ENCODE assay signal across 8 cellular contexts in the genomic region with DNA sequence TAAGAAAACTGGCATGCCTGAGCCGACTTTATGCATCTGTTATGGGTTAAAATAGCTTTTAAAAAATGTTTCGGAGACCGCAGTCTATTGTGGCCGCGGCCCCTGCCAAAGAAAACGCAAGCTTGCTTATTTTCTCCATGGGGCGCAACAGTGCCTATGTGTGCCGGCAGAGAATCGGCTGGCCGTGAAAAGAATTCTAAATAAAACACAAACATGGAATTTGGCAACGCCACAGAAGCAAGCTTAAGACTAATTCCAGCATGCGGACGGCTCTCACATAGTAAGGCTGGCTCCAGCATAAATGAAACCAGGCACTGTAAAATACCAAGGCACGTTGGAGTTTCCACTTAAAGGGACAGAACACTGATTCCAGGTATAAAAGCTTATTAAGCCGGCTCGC. TPM values are rescaled to one million over a fixed set of nuclear protein-coding genes. Genes with fewer than 3 reads are reported as not detected.
DNase-seq lines count a peak whose midpoint lies in the region; ATAC-seq and TF ChIP-seq lines count a peak whose summit lies in the region.

No MANE protein-coding gene starts in this region.

- no peaks in the 10 kb centered on the region for H3K9me3 Mint-ChIP-seq in chondrocyte (ENCODE audit: low read depth)
- H3K9me3 Mint-ChIP-seq in natural killer cell, result no peaks in the 10 kb centered on the region
- no peaks in the 10 kb centered on the region for H3K9me3 Mint-ChIP-seq in WTC11

- H3K4me3 ChIP-seq in BJ (ENCODE audit: low read depth, low read length), result no peak overlapping the region

- CTCF ChIA-PET in BJ (lab: Yijun Ruan, JAX), result interaction anchor here (0.6 kb wide), 1 partner anchor 1229 kb away, joined by 3 read pairs; no protein-coding TSS in a partner anchor
- CTCF ChIA-PET in WTC11 (lab: Charles Lee), result interaction anchor here (0.8 to 1.5 kb wide), 2 partner anchors 9 to 27 kb away, joined by 3 to 7 read pairs; no protein-coding TSS in a partner anchor

- no peaks in the 10 kb centered on the region for H3K27me3 ChIP-seq in BJ (ENCODE audit: control insufficient read depth, insufficient read depth, low read length)

- no peaks in the 10 kb centered on the region for H3K36me3 Mint-ChIP-seq in chondrocyte (ENCODE audit: low read depth)
- no peaks in the 10 kb centered on the region for H3K36me3 Mint-ChIP-seq in natural killer cell
- H3K36me3 Mint-ChIP-seq in WTC11, result 0 out of 2 replicates have a peak, but pooled peaks cover 2% of the 10 kb centered on the region

- TF ChIP-seq CTCF in BJ (IDR thresholded peaks at IDR 0.05; ENCODE audit: insufficient read depth, low read depth, low read length), result no peak
- no peak for TF ChIP-seq CTCF in chondrocyte (IDR thresholded peaks at IDR 0.05)
- TF ChIP-seq CTCF in natural killer cell (IDR thresholded peaks at IDR 0.05), result no peak
- TF ChIP-seq CTCF in WTC11 (IDR thresholded peaks at IDR 0.05), result no peak

- POLR2A ChIA-PET in BJ (lab: Charles Lee) (no interaction called here), WTC11 (lab: Charles Lee) (interaction anchor here (0.6 to 1.8 kb wide), 2 partner anchors 9 to 31 kb away, joined by 5 to 6 read pairs; no protein-coding TSS in a partner anchor)

- H3K4me1 Mint-ChIP-seq in chondrocyte (ENCODE audit: low read depth) (peaks cover 33% of the 10 kb centered on the region), natural killer cell (peaks cover 73 to 80% of the 10 kb centered on the region in 2 donors), WTC11 (peaks cover 28% of the 10 kb centered on the region)

- H3K27me3 Mint-ChIP-seq in chondrocyte (ENCODE audit: low read depth) (peaks cover 36% of the 10 kb centered on the region), natural killer cell (ENCODE audit: low read depth in 2 of 2) (no peaks in the 10 kb centered on the region), WTC11 (ENCODE audit: low read depth) (no peaks in the 10 kb centered on the region)

- H3K27ac Mint-ChIP-seq in chondrocyte (ENCODE audit: unreplicated experiment) (no peak overlapping the region), natural killer cell (peak overlapping the region; percentile 8 to 53), WTC11 (no peak overlapping the region)

- DNase-seq in BJ (ENCODE audit: low read depth) (peak; percentile 38), M059J (ENCODE audit: low read depth) (peak; percentile 13), chondrocyte (ENCODE audit: low spot score) (peak; percentile 84), natural killer cell (no peak), WTC11 (ENCODE audit: low spot score) (no peak), DMS153 treated with DMSO at 0.1 percent for 48 hours (lab: John Stamatoyannopoulos, UW; ENCODE audit: unreplicated experiment) (no peak)

- ATAC-seq in natural killer cell (no peak), HG02610 (IDR thresholded peaks at IDR 0.05; ENCODE audit: unreplicated experiment) (no peak), esophagus mucosa (no peak), WTC11 (no peak)

- intact Hi-C loops in natural killer cell (cut with micrococcal nuclease), result no loop called here

- no peak overlapping the region for H3K4me3 Mint-ChIP-seq in chondrocyte (ENCODE audit: unreplicated experiment)
- H3K4me3 Mint-ChIP-seq in natural killer cell, result no peak overlapping the region
- no peak overlapping the region for H3K4me3 Mint-ChIP-seq in WTC11

- H3K36me3 ChIP-seq in BJ (ENCODE audit: control insufficient read depth, insufficient read depth, low read length), result no peaks in the 10 kb centered on the region

TF ChIP-seq in WTC11, 78 proteins besides CTCF, POLR2A, EP300 and RAD21:
- TF ChIP-seq ELF4 (CRISPR knock-in tag; IDR thresholded peaks at IDR 0.05; ENCODE audit: low read depth) (no peak), TEAD4 (CRISPR knock-in tag; IDR thresholded peaks at IDR 0.05) (no peak), TEAD1 (CRISPR knock-in tag; IDR thresholded peaks at IDR 0.05) (no peak), FOXJ3 (CRISPR knock-in tag; IDR thresholded peaks at IDR 0.05; ENCODE audit: borderline replicate concordance) (no peak), IRF2 (CRISPR knock-in tag; IDR thresholded peaks at IDR 0.05; ENCODE audit: borderline replicate concordance, low read depth) (no peak), NFATC4 (CRISPR knock-in tag; IDR thresholded peaks at IDR 0.05) (no peak), ZNF416 (CRISPR knock-in tag; IDR thresholded peaks at IDR 0.05) (no peak), ZNF671 (CRISPR knock-in tag; IDR thresholded peaks at IDR 0.05) (no peak), ATF1 (CRISPR knock-in tag; IDR thresholded peaks at IDR 0.05) (no peak)
- TF ChIP-seq, protein P1, sequence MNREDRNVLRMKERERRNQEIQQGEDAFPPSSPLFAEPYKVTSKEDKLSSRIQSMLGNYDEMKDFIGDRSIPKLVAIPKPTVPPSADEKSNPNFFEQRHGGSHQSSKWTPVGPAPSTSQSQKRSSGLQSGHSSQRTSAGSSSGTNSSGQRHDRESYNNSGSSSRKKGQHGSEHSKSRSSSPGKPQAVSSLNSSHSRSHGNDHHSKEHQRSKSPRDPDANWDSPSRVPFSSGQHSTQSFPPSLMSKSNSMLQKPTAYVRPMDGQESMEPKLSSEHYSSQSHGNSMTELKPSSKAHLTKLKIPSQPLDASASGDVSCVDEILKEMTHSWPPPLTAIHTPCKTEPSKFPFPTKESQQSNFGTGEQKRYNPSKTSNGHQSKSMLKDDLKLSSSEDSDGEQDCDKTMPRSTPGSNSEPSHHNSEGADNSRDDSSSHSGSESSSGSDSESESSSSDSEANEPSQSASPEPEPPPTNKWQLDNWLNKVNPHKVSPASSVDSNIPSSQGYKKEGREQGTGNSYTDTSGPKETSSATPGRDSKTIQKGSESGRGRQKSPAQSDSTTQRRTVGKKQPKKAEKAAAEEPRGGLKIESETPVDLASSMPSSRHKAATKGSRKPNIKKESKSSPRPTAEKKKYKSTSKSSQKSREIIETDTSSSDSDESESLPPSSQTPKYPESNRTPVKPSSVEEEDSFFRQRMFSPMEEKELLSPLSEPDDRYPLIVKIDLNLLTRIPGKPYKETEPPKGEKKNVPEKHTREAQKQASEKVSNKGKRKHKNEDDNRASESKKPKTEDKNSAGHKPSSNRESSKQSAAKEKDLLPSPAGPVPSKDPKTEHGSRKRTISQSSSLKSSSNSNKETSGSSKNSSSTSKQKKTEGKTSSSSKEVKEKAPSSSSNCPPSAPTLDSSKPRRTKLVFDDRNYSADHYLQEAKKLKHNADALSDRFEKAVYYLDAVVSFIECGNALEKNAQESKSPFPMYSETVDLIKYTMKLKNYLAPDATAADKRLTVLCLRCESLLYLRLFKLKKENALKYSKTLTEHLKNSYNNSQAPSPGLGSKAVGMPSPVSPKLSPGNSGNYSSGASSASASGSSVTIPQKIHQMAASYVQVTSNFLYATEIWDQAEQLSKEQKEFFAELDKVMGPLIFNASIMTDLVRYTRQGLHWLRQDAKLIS (CRISPR knock-in tag; IDR thresholded peaks at IDR 0.05; ENCODE audit: borderline replicate concordance), result no peak
- TF ChIP-seq, protein P2, sequence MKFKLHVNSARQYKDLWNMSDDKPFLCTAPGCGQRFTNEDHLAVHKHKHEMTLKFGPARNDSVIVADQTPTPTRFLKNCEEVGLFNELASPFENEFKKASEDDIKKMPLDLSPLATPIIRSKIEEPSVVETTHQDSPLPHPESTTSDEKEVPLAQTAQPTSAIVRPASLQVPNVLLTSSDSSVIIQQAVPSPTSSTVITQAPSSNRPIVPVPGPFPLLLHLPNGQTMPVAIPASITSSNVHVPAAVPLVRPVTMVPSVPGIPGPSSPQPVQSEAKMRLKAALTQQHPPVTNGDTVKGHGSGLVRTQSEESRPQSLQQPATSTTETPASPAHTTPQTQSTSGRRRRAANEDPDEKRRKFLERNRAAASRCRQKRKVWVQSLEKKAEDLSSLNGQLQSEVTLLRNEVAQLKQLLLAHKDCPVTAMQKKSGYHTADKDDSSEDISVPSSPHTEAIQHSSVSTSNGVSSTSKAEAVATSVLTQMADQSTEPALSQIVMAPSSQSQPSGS (CRISPR knock-in tag; IDR thresholded peaks at IDR 0.05; ENCODE audit: borderline replicate concordance, low read depth), result no peak
- TF ChIP-seq, protein P3, sequence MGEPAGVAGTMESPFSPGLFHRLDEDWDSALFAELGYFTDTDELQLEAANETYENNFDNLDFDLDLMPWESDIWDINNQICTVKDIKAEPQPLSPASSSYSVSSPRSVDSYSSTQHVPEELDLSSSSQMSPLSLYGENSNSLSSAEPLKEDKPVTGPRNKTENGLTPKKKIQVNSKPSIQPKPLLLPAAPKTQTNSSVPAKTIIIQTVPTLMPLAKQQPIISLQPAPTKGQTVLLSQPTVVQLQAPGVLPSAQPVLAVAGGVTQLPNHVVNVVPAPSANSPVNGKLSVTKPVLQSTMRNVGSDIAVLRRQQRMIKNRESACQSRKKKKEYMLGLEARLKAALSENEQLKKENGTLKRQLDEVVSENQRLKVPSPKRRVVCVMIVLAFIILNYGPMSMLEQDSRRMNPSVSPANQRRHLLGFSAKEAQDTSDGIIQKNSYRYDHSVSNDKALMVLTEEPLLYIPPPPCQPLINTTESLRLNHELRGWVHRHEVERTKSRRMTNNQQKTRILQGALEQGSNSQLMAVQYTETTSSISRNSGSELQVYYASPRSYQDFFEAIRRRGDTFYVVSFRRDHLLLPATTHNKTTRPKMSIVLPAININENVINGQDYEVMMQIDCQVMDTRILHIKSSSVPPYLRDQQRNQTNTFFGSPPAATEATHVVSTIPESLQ (CRISPR knock-in tag; IDR thresholded peaks at IDR 0.05), result no peak

RNA-seq across cellular contexts. Expression of a gene that starts 56.7 kb away (rescaled TPM):
- polyA plus RNA-seq in BJ (2011; rRNA removed), result not detected in 2 replicates
- not detected in 2 replicates for polyA minus RNA-seq in BJ (2011; rRNA and poly(A)+ RNA removed)
- total RNA-seq in M059J (2014; rRNA removed; shearing (Covaris generic)), result 0.02 TPM in 1 of 2 replicates, not detected in the other
- total RNA-seq in chondrocyte (0.10 to 0.23 TPM (median 0.17 TPM) in 3 replicates), natural killer cell (10 to 100 TPM; 43.5 to 61.5 (median 56.2) TPM), esophagus mucosa (10.6 TPM), WTC11 (2021) (6.7 to 9.1 TPM (median 7.2 TPM) in 3 replicates)

Comparison
In these comparisons a context has a peak if more than half of its experiments do, and no peak if none do; other contexts are left out.
1. DNase-seq: peak in BJ (single experiment), M059J (single experiment) and chondrocyte (single experiment); none in natural killer cell (single experiment), WTC11 (single experiment) and DMS153 treated with DMSO at 0.1 percent for 48 hours (single experiment).
2. H3K27ac Mint-ChIP-seq: peak in natural killer cell (2 of 2); none in chondrocyte (single experiment) and WTC11 (single experiment).